Comparison of ENCODE assay signal across 8 cellular contexts in the genomic region with DNA sequence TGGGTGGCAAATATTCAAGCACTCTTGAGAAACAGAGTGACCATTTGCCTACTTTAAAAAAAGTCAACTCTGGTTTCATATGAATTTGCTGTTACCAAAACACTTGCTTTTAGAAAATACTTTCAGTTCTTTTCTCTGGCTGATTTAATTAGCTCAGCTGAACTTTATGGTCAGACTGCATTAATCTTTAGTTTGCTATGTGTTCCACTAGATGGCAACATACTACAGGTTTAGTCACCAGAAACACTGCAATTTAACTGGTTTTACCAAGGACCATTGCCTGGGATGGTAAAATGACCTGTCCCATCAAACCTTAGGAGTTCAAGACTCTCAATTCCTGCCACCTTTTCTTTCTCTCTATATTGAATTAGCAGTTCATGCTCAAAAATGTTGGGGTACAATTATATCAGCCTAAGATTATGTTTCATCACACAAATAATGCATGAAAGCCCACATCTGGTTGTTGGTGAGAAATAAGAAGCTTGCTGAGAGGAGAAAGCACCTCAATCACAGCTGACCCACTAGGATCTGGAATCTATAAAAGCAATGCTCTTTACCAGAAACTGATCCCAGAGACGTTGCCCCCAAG. TPM values are rescaled to one million over a fixed set of nuclear protein-coding genes. Genes with fewer than 3 reads are reported as not detected.
DNase-seq lines count a peak whose midpoint lies in the region; ATAC-seq and TF ChIP-seq lines count a peak whose summit lies in the region.

No MANE protein-coding gene starts in this region.

- ATAC-seq in GM21529 (IDR thresholded peaks at IDR 0.05; ENCODE audit: unreplicated experiment) = peak; percentile 79

- H3K36me3 ChIP-seq in ovary = no peaks in the 10 kb centered on the region

- no peaks in the 10 kb centered on the region for H3K27me3 Mint-ChIP-seq in T-helper 1 cell treated with Interleukin-12 subunit alpha and Interleukin-12 subunit beta and Interleukin-4 antibody, amounts not matched to agents 30 μg/mL and 1 μg/mL, for 36 hours (ENCODE audit: low read depth)

- TF ChIP-seq POLR2A in ovary (IDR thresholded peaks at IDR 0.05) = no peak

- TF ChIP-seq CTCF in fibroblast of villous mesenchyme (IDR thresholded peaks at IDR 0.05; ENCODE audit: insufficient read depth, low read depth, low read length) = peak; percentile 67
- TF ChIP-seq CTCF in ovary (IDR thresholded peaks at IDR 0.05) = peak; percentile 34 to 67 (median 65)

- intact Hi-C loops in ovary (cut with DNase I) = no loop called here

- no peak overlapping the region for H3K27ac ChIP-seq in ovary

- peaks cover 2% of the 10 kb centered on the region for H3K4me1 ChIP-seq in ovary (ENCODE audit: insufficient read depth)

- TF ChIP-seq EP300 in ovary (IDR thresholded peaks at IDR 0.05) = no peak

- H3K4me1 Mint-ChIP-seq in T-helper 1 cell treated with Interleukin-12 subunit alpha and Interleukin-12 subunit beta and Interleukin-4 antibody, amounts not matched to agents 30 μg/mL and 1 μg/mL, for 36 hours (ENCODE audit: low read depth) = peaks cover 46% of the 10 kb centered on the region

- H3K4me3 ChIP-seq in fibroblast of villous mesenchyme (ENCODE audit: low read depth, low read length) (no peak overlapping the region), ovary (no peak overlapping the region)

- peak overlapping the region; percentile 5 for H3K27ac Mint-ChIP-seq in T-helper 1 cell treated with Interleukin-12 subunit alpha and Interleukin-12 subunit beta and Interleukin-4 antibody, amounts not matched to agents 30 μg/mL and 1 μg/mL, for 36 hours

- H3K36me3 Mint-ChIP-seq in T-helper 1 cell treated with Interleukin-12 subunit alpha and Interleukin-12 subunit beta and Interleukin-4 antibody, amounts not matched to agents 30 μg/mL and 1 μg/mL, for 36 hours (ENCODE audit: low read depth) = peaks cover 23% of the 10 kb centered on the region

- no peaks in the 10 kb centered on the region for H3K27me3 ChIP-seq in ovary

- H3K4me3 Mint-ChIP-seq in T-helper 1 cell treated with Interleukin-12 subunit alpha and Interleukin-12 subunit beta and Interleukin-4 antibody, amounts not matched to agents 30 μg/mL and 1 μg/mL, for 36 hours = no peak overlapping the region

- no peaks in the 10 kb centered on the region for H3K9me3 ChIP-seq in ovary

- WGBS in ovary, 3 donors = 4 to 21% (median 17%) methylated on average over 1 of the region's 1 CpG

- DNase-seq in NCI-H82 (lab: John Stamatoyannopoulos, UW) (peak; percentile 74), NCI-H82 treated with DMSO at 0.1 percent for 48 hours (lab: John Stamatoyannopoulos, UW; ENCODE audit: unreplicated experiment) (no peak), Kasumi-1 (lab: John Stamatoyannopoulos, UW) (peak; percentile 46 to 58), fibroblast of villous mesenchyme (ENCODE audit: low read depth) (peak; percentile 67), ovary (no peak)
- DNase-seq in activated effector memory CD4-positive, alpha-beta T cell treated with anti-CD3 and anti-CD28 coated beads, Interleukin-2, amount 50 U/mL, for 16 hours = no peak

- no peaks in the 10 kb centered on the region for H3K9me3 Mint-ChIP-seq in T-helper 1 cell treated with Interleukin-12 subunit alpha and Interleukin-12 subunit beta and Interleukin-4 antibody, amounts not matched to agents 30 μg/mL and 1 μg/mL, for 36 hours

RNA-seq across cellular contexts. Expression of a gene that starts 14.2 kb away (rescaled TPM):
- 0.43 and 0.64 TPM in 2 replicates for total RNA-seq in fibroblast of villous mesenchyme
- 10 to 100 TPM; 13.0 to 51.7 (median 42.5) TPM for total RNA-seq in ovary
- 10 to 100 TPM; 16.4 to 33.4 TPM for polyA plus RNA-seq in ovary

RNA-seq across cellular contexts. Expression of a gene that starts 42.7 kb away (rescaled TPM):
- total RNA-seq in fibroblast of villous mesenchyme (not detected in 2 replicates), ovary (10 to 100 TPM in 1 of 7 donors, 1 to 10 TPM in 6; 2.1 to 12.7 (median 6.1) TPM)
- 1 to 10 TPM; 5.0 to 9.2 TPM for polyA plus RNA-seq in ovary

Comparison
In these comparisons a context has a peak if more than half of its experiments do, and no peak if none do; other contexts are left out.
1. DNase-seq: peak in NCI-H82 (single experiment), Kasumi-1 (2 of 2) and fibroblast of villous mesenchyme (single experiment); none in NCI-H82 treated with DMSO at 0.1 percent for 48 hours (single experiment), ovary (0 of 5) and activated effector memory CD4-positive, alpha-beta T cell treated with anti-CD3 and anti-CD28 coated beads, Interleukin-2, amount 50 U/mL, for 16 hours (single experiment).